Comparison of ENCODE assay signal across 17 cellular contexts in the genomic region with DNA sequence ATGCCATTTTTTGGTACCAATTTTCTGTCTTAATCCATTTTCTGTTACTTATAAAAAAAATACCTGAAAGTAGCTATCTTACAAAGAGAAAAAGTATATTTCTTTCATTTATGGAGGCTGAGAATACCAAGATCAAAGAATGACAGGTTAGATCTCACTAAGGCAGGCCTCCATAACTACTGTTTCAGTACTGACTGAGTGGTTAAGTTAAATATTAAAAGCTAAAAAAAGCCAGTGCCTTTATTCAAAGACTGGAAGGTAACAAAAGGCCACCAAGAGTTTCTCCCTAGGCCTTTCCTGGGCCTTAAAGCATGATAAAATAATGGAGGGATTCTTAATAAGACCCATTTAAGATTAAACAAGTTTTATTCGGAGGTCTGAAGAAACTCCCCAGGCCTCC.
DNase-seq lines count a peak whose midpoint lies in the region; ATAC-seq and TF ChIP-seq lines count a peak whose summit lies in the region.
"Had no signal": no experiment of that assay in that cellular context is flagged by ENCODE, and none has a peak within 500 bp of the region (broad histone marks: within the 10 kb centered on the region; RNA-seq: fewer than 3 reads in every experiment).

No MANE protein-coding gene starts in this region.

- H3K4me1 Mint-ChIP-seq in neural progenitor cell: peaks cover 5% of the 10 kb centered on the region
- H3K4me1 Mint-ChIP-seq: activated CD4-positive, alpha-beta T cell treated with anti-CD3 and anti-CD28 coated beads, Interleukin-2, amount 10 ng/mL, durations not matched to agents 24 days and 14 days; naive thymus-derived CD4-positive, alpha-beta T cell had no signal

- ATAC-seq in GM19025 (IDR thresholded peaks at IDR 0.05; ENCODE audit: low read depth, unreplicated experiment): peak; percentile 44
- ATAC-seq in HG02588 (IDR thresholded peaks at IDR 0.05; ENCODE audit: unreplicated experiment): peak; percentile 43
- ATAC-seq in HG03175 (IDR thresholded peaks at IDR 0.05; ENCODE audit: unreplicated experiment): peak; percentile 60
- ATAC-seq: HCT116; naive thymus-derived CD4-positive, alpha-beta T cell had no signal

- H3K79me2 ChIP-seq in neural progenitor cell (ENCODE audit: low read depth): no peaks in the 10 kb centered on the region

- WGBS in suprapubic skin: 74% methylated on average over 1 of the region's 1 CpG

- no peaks in the 10 kb centered on the region for H3K27me3 Mint-ChIP-seq in neural progenitor cell (ENCODE audit: insufficient read depth, low read depth)
- H3K27me3 Mint-ChIP-seq: activated CD4-positive, alpha-beta T cell treated with anti-CD3 and anti-CD28 coated beads, Interleukin-2, amount 10 ng/mL, durations not matched to agents 24 days and 14 days; activated naive CD8-positive, alpha-beta T cell; naive thymus-derived CD4-positive, alpha-beta T cell had no signal

- H3K9me3 ChIP-seq in neural progenitor cell (ENCODE audit: low read depth): no peaks in the 10 kb centered on the region
- no peaks in the 10 kb centered on the region for H3K9me3 ChIP-seq in suprapubic skin

- no peaks in the 10 kb centered on the region for H3F3A ChIP-seq in neural progenitor cell (ENCODE audit: low read depth)

- H3K4me3 Mint-ChIP-seq in neural progenitor cell: no peak overlapping the region
- H3K4me3 Mint-ChIP-seq: activated CD4-positive, alpha-beta T cell treated with anti-CD3 and anti-CD28 coated beads, Interleukin-2, amount 10 ng/mL, durations not matched to agents 24 days and 14 days; activated naive CD8-positive, alpha-beta T cell; naive thymus-derived CD4-positive, alpha-beta T cell had no signal

- H3K27ac ChIP-seq in neural progenitor cell (peak overlapping the region; percentile 54), coronary artery (no peak overlapping the region), suprapubic skin (no peak overlapping the region)

- H3K27me3 ChIP-seq in neural progenitor cell: no peaks in the 10 kb centered on the region
- no peaks in the 10 kb centered on the region for H3K27me3 ChIP-seq in suprapubic skin

- no peaks in the 10 kb centered on the region for H3K36me3 ChIP-seq in neural progenitor cell
- no peaks in the 10 kb centered on the region for H3K36me3 ChIP-seq in suprapubic skin

- no peaks in the 10 kb centered on the region for H3K36me3 Mint-ChIP-seq in neural progenitor cell
- H3K36me3 Mint-ChIP-seq: activated naive CD8-positive, alpha-beta T cell; naive thymus-derived CD4-positive, alpha-beta T cell had no signal

- DNase-seq in neural progenitor cell (ENCODE audit: low spot score) (no peak), NCI-H1092 treated with DMSO at 0.1 percent for 48 hours (lab: John Stamatoyannopoulos, UW) (no peak), coronary artery (ENCODE audit: low spot score) (no peak), suprapubic skin (ENCODE audit: low spot score in 2 of 2) (no peak)
- DNase-seq in stimulated activated CD4-positive, alpha-beta T cell treated with anti-CD3 and anti-CD28 coated beads, Interleukin-4, amount 100 ng/mL, for 24 hours: no peak
- DNase-seq: activated CD4-positive, alpha-beta T cell treated with anti-CD3 and anti-CD28 coated beads, Interleukin-2, amount 10 ng/mL, durations not matched to agents 24 days and 14 days; activated T-cell treated with anti-CD3 and anti-CD28 coated beads for 4 hours; effector CD4-positive, alpha-beta T cell; naive thymus-derived CD4-positive, alpha-beta T cell; NCI-H1417; NCI-H345; SIG-M5 had no signal

- TF ChIP-seq POLR2A in suprapubic skin (IDR thresholded peaks at IDR 0.05): no peak

- peaks cover 3% of the 10 kb centered on the region for H3K9me3 Mint-ChIP-seq in neural progenitor cell
- H3K9me3 Mint-ChIP-seq: activated CD4-positive, alpha-beta T cell treated with anti-CD3 and anti-CD28 coated beads, Interleukin-2, amount 10 ng/mL, durations not matched to agents 24 days and 14 days had no signal

- TF ChIP-seq CTCF in neural progenitor cell (IDR thresholded peaks at IDR 0.05) (no peak), coronary artery (IDR thresholded peaks at IDR 0.05) (no peak), suprapubic skin (IDR thresholded peaks at IDR 0.05) (no peak)

- H3K9ac ChIP-seq in neural progenitor cell: no peak overlapping the region

- H3K27ac Mint-ChIP-seq in neural progenitor cell: no peak overlapping the region
- H3K27ac Mint-ChIP-seq: activated CD4-positive, alpha-beta T cell treated with anti-CD3 and anti-CD28 coated beads, Interleukin-2, amount 10 ng/mL, durations not matched to agents 24 days and 14 days; activated naive CD8-positive, alpha-beta T cell; naive thymus-derived CD4-positive, alpha-beta T cell had no signal

- peaks cover 11% of the 10 kb centered on the region for H3K4me1 ChIP-seq in neural progenitor cell
- H3K4me1 ChIP-seq in suprapubic skin: no peaks in the 10 kb centered on the region

- no peaks in the 10 kb centered on the region for H4K20me1 ChIP-seq in neural progenitor cell (ENCODE audit: low read depth)

- no peak for TF ChIP-seq EP300 in suprapubic skin (IDR thresholded peaks at IDR 0.05)

- H2AFZ ChIP-seq in neural progenitor cell (replicated peaks): peak overlapping the region; percentile 5

- H3K4me3 ChIP-seq in neural progenitor cell: no peak overlapping the region
- no peak overlapping the region for H3K4me3 ChIP-seq in coronary artery
- no peak overlapping the region for H3K4me3 ChIP-seq in suprapubic skin

- no peak overlapping the region for H3K4me2 ChIP-seq in neural progenitor cell
